32 cellular contexts compared by ENCODE assay signal in the genomic region with DNA sequence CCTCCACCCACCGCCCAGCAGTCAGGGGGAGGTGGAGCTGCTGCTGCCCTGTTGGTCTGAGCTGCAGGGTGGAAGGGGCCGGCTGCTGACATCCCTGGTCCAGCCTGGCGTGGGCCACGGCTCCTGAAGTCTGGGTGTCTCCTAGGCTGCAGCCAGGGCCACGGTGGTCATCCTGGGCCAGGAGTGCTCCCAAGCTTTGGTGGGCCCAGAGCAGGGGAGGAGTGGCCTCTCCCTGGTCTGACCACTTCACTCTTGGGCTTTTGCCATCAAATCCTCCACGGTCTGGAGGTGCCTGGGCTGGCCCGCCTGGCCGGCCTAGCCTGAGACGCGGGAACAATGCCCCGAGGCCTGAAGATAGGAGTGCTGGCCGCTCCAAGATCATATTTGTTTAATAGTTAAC. TPM values are rescaled to one million over a fixed set of nuclear protein-coding genes. Genes with fewer than 3 reads are reported as not detected.
DNase-seq lines count a peak whose midpoint lies in the region; ATAC-seq and TF ChIP-seq lines count a peak whose summit lies in the region.
"Had no signal": no experiment of that assay in that cellular context is flagged by ENCODE, and none has a peak within 500 bp of the region (broad histone marks: within the 10 kb centered on the region; RNA-seq: fewer than 3 reads in every experiment).

No MANE protein-coding gene starts in this region.

- ATAC-seq in Right ventricle myocardium superior (ENCODE audit: poor library complexity) (peak; percentile 34), heart right ventricle (peak in 6 of 8 donors; percentile 14 to 32 (median 28)), upper lobe of right lung (peak; percentile 46), HG02798 (IDR thresholded peaks at IDR 0.05; ENCODE audit: poor library complexity, unreplicated experiment) (no peak)
- ATAC-seq: PC-3, sciatic nerve had no signal

- 45 to 55% methylated on average over 12 of the region's 12 CpGs for WGBS in heart right ventricle, 2 donors

- peaks cover 30% of the 10 kb centered on the region for H3K27me3 Mint-ChIP-seq in neural progenitor cell (ENCODE audit: insufficient read depth, low read depth)

- H3K4me2 ChIP-seq in neural progenitor cell: no peak overlapping the region

- peaks cover 2 to 90% (median 54%) of the 10 kb centered on the region in 9 donors for H3K4me1 ChIP-seq in heart right ventricle
- peaks cover 54% of the 10 kb centered on the region for H3K4me1 ChIP-seq in neural progenitor cell
- peaks cover 18% of the 10 kb centered on the region for H3K4me1 ChIP-seq in upper lobe of right lung
- H3K4me1 ChIP-seq in vagina: peaks cover 23% of the 10 kb centered on the region

- H3K36me3 Mint-ChIP-seq in neural progenitor cell: no peaks in the 10 kb centered on the region
- H3K36me3 Mint-ChIP-seq: CD14-positive monocyte, type B pancreatic cell had no signal

- H4K20me1 ChIP-seq in neural progenitor cell (ENCODE audit: low read depth): peaks cover 40% of the 10 kb centered on the region

- H3K9me3 Mint-ChIP-seq in neural progenitor cell: no peaks in the 10 kb centered on the region
- H3K9me3 Mint-ChIP-seq: dendritic cell treated with granulocyte-macrophage colony-stimulating factor and Interleukin-4, amounts not matched to agents 40 ng/mL and 50 ng/mL, for 4 days; neural crest cell; type B pancreatic cell had no signal

- H3K36me3 ChIP-seq in heart right ventricle: no peaks in the 10 kb centered on the region
- no peaks in the 10 kb centered on the region for H3K36me3 ChIP-seq in neural progenitor cell
- no peaks in the 10 kb centered on the region for H3K36me3 ChIP-seq in upper lobe of right lung
- H3K36me3 ChIP-seq in vagina: no peaks in the 10 kb centered on the region
- H3K36me3 ChIP-seq: adrenal gland had no signal

- H3K27ac ChIP-seq in heart right ventricle: peak overlapping the region in 7 of 10 donors; percentile 62 to 95 (median 87)
- H3K27ac ChIP-seq in neural progenitor cell: no peak overlapping the region
- peak overlapping the region; percentile 77 for H3K27ac ChIP-seq in upper lobe of right lung
- no peak overlapping the region for H3K27ac ChIP-seq in vagina
- H3K27ac ChIP-seq: adrenal gland had no signal

- H3K9me3 ChIP-seq in heart right ventricle (no peaks in the 10 kb centered on the region), neural progenitor cell (ENCODE audit: low read depth) (no peaks in the 10 kb centered on the region), upper lobe of right lung (no peaks in the 10 kb centered on the region), vagina (no peaks in the 10 kb centered on the region)
- H3K9me3 ChIP-seq: adrenal gland had no signal

- no peak overlapping the region for H3K4me3 ChIP-seq in heart right ventricle
- no peak overlapping the region for H3K4me3 ChIP-seq in neural progenitor cell
- H3K4me3 ChIP-seq in upper lobe of right lung: no peak overlapping the region
- H3K4me3 ChIP-seq in vagina: no peak overlapping the region
- H3K4me3 ChIP-seq: adrenal gland had no signal

- H3K27me3 ChIP-seq in heart right ventricle (peaks cover 0 to 86% (median 45%) of the 10 kb centered on the region in 7 donors), neural progenitor cell (peaks cover 64% of the 10 kb centered on the region), upper lobe of right lung (peaks cover 56% of the 10 kb centered on the region), vagina (peaks cover 15% of the 10 kb centered on the region)

- no peak overlapping the region for H2AFZ ChIP-seq in neural progenitor cell (replicated peaks)

- TF ChIP-seq CTCF in heart right ventricle (IDR thresholded peaks at IDR 0.05) (no peak), neural progenitor cell (IDR thresholded peaks at IDR 0.05) (no peak), upper lobe of right lung (IDR thresholded peaks at IDR 0.05) (no peak), vagina (IDR thresholded peaks at IDR 0.05) (no peak)

- H3K9ac ChIP-seq in neural progenitor cell: no peak overlapping the region

- H3F3A ChIP-seq in neural progenitor cell (ENCODE audit: low read depth): peaks cover 6% of the 10 kb centered on the region

- H3K4me1 Mint-ChIP-seq in neural progenitor cell: peaks cover 45% of the 10 kb centered on the region

- H3K79me2 ChIP-seq in neural progenitor cell (ENCODE audit: low read depth): no peaks in the 10 kb centered on the region

- DNase-seq in Right ventricle myocardium superior (no peak), cardiac septum (ENCODE audit: low spot score) (no peak), heart right ventricle (peak in 1 of 2 donors; percentile 44), neural progenitor cell (ENCODE audit: low spot score) (no peak), upper lobe of right lung (peak; percentile 79), vagina (ENCODE audit: extremely low spot score in 2 of 2) (no peak), AG08395 (ENCODE audit: low spot score) (no peak)
- DNase-seq: 8988T; activated CD4-positive, alpha-beta T cell treated with anti-CD3 and anti-CD28 coated beads, Interleukin-2, amount 50 U/mL, for 48 hours; activated CD4-positive, CD25-positive, alpha-beta regulatory T cell treated with anti-CD3 and anti-CD28 coated beads, Interleukin-2, amount 50 U/mL, for 72 hours; activated naive CD4-positive, alpha-beta T cell treated with Interleukin-2 at 50 U/mL for 16 hours; adrenal gland; Calu3; central memory CD4-positive, alpha-beta T cell; glutamatergic neuron; IMR-90; mesenchymal stem cell; MV-4-11; NCI-H1436; NCI-H2081; NCI-H526 treated with DMSO at 0.1 percent for 48 hours; PC-3; stimulated activated CD4-positive, alpha-beta T cell treated with anti-CD3 and anti-CD28 coated beads, Interleukin-2, amount 100 ng/mL, for 48 hours; T-helper 2 cell had no signal

- H3K4me3 Mint-ChIP-seq in neural progenitor cell: peak overlapping the region; percentile 38
- H3K4me3 Mint-ChIP-seq: dendritic cell treated with granulocyte-macrophage colony-stimulating factor and Interleukin-4, amounts not matched to agents 40 ng/mL and 50 ng/mL, for 4 days had no signal

- no peak overlapping the region for H3K27ac Mint-ChIP-seq in neural progenitor cell
- H3K27ac Mint-ChIP-seq: CD14-positive monocyte; dendritic cell treated with granulocyte-macrophage colony-stimulating factor and Interleukin-4, amounts not matched to agents 40 ng/mL and 50 ng/mL, for 4 days; type B pancreatic cell had no signal

- intact Hi-C loops in Right ventricle myocardium superior (cut with DNase I): loop anchor here (5.0 kb wide), 1 partner anchor 278 kb away; no protein-coding TSS in a partner anchor
- intact Hi-C loops in cardiac septum (cut with DNase I): no loop called here
- intact Hi-C loops in heart right ventricle (cut with DNase I): loop anchor here in 7 of 10 donors (5.0 to 10.0 kb wide), 8 partner anchors 50 to 972 kb away; no protein-coding TSS in a partner anchor
- intact Hi-C loops in upper lobe of right lung (cut with DNase I): loop anchor here (10.0 kb wide), 1 partner anchor 340 kb away; no protein-coding TSS in a partner anchor
- intact Hi-C loops in vagina (cut with DNase I): loop anchor here (10.0 kb wide), 2 partner anchors 200 to 240 kb away; no protein-coding TSS in a partner anchor

- no peak for TF ChIP-seq POLR2A in vagina (IDR thresholded peaks at IDR 0.05)

RNA-seq across cellular contexts. Expression of gene PRDM16, which starts 5.8 kb away (rescaled TPM):
- 14.2 TPM for total RNA-seq in Right ventricle myocardium superior
- 12.9 TPM for total RNA-seq in cardiac septum
- 10 to 100 TPM; 11.7 to 25.9 (median 14.8) TPM for total RNA-seq in heart right ventricle
- polyA plus RNA-seq in heart right ventricle: 10 to 100 TPM in 1 of 2 donors, 1 to 10 TPM in 1; 4.1 to 16.8 TPM
- total RNA-seq in neural progenitor cell (ENCODE audit: low replicate concordance): 1.9 and 2.0 TPM in 2 replicates
- total RNA-seq in upper lobe of right lung: 21.0 TPM
- 3.9 TPM for total RNA-seq in vagina
- total RNA-seq: IMR-90, LHCN-M2 had no signal
- polyA plus RNA-seq: CD14-positive monocyte had no signal

RNA-seq across cellular contexts. Expression of gene ACTRT2, which starts 53.5 kb away (rescaled TPM):
- total RNA-seq in Right ventricle myocardium superior (not detected), cardiac septum (not detected), heart right ventricle (not detected), neural progenitor cell (ENCODE audit: low replicate concordance) (not detected in 2 replicates), upper lobe of right lung (not detected), vagina (not detected)
- polyA plus RNA-seq in heart right ventricle: not detected
- total RNA-seq: adrenal gland, Calu3, IMR-90, LHCN-M2, neural crest cell, PC-3, sciatic nerve had no signal
- polyA plus RNA-seq: adrenal gland, CD14-positive monocyte, IMR-90, keratinocyte had no signal

Comparison
In these comparisons a context has a peak if more than half of its experiments do, and no peak if none do; other contexts are left out.
1. H3K27ac ChIP-seq: peak in heart right ventricle (7 of 10) and upper lobe of right lung (single experiment); none in neural progenitor cell (single experiment) and vagina (single experiment).